Comparison of ENCODE assay signal across 1 cellular context in genomic region chr10:11546581-11546980, GRCh38.
TF ChIP-seq lines count a peak whose summit lies in the region.

No MANE protein-coding gene starts in this region.

TF ChIP-seq in SK-N-SH treated with all-trans-retinoic acid at 6 μM for 48 hours, 23 proteins besides CTCF, POLR2A, EP300 and RAD21 (continued from another document):
- TF ChIP-seq PATZ1 (CRISPR knock-in tag; IDR thresholded peaks at IDR 0.05; ENCODE audit: borderline replicate concordance) (no peak), TCF4 (CRISPR knock-in tag; IDR thresholded peaks at IDR 0.05; ENCODE audit: borderline replicate concordance) (no peak), RARB (CRISPR knock-in tag; IDR thresholded peaks at IDR 0.05) (no peak), GLIS3 (CRISPR knock-in tag; IDR thresholded peaks at IDR 0.05) (no peak), TOX (CRISPR knock-in tag; IDR thresholded peaks at IDR 0.05; ENCODE audit: borderline replicate concordance) (no peak), ZNF565 (CRISPR knock-in tag; conservative IDR thresholded peaks at IDR 0.05; ENCODE audit: low read depth) (no peak), ESRRG (CRISPR knock-in tag; IDR thresholded peaks at IDR 0.05) (no peak), PPARA (CRISPR knock-in tag; IDR thresholded peaks at IDR 0.05; ENCODE audit: borderline replicate concordance) (no peak)
